Comparison of ENCODE assay signal across 8 cellular contexts in the genomic region with DNA sequence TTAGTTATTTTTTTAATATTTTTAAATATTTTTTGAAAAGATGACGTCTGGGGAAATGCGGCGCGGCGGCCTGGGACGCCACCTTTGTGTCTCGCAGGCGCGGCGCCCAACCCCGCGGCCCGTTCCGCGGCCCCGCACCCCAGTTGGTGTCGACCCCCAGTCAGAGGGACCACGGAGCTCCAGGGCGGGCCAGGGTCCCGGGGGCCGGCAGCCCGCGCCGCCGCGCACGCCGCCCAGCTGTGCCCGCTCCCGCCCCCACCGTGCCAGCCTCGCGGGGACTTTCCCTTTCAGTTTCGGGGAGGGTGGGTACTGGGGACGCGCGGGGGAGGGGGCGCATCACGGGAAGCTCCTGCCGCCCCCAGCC. TPM values are rescaled to one million over a fixed set of nuclear protein-coding genes. Genes with fewer than 3 reads are reported as not detected.
A peak's percentile ranks its signal among the peaks of the same experiment; 100 is the strongest.
DNase-seq lines count a peak whose midpoint lies in the region; ATAC-seq, FAIRE-seq and TF ChIP-seq lines count a peak whose summit lies in the region.

No MANE protein-coding gene starts in this region.

- no peaks in the 10 kb centered on the region for H3K9me3 ChIP-seq in A549
- H3K9me3 ChIP-seq in cardiac muscle cell (ENCODE audit: low read depth) = no peaks in the 10 kb centered on the region

- TF ChIP-seq CTCF in A549 (IDR thresholded peaks at IDR 0.05) = no peak
- no peak for TF ChIP-seq CTCF in cardiac muscle cell (IDR thresholded peaks at IDR 0.05; ENCODE audit: low read depth, low read length)
- TF ChIP-seq CTCF in GM13976 (IDR thresholded peaks at IDR 0.05; ENCODE audit: borderline replicate concordance, control extremely low read depth, extremely low read depth, insufficient read depth, missing control alignments) = no peak

- H3K36me3 ChIP-seq in cardiac muscle cell = no peaks in the 10 kb centered on the region

- peak overlapping the region; percentile 91 for H3K4me3 ChIP-seq in A549
- peak overlapping the region; percentile 67 for H3K4me3 ChIP-seq in cardiac muscle cell
- peak overlapping the region; percentile 95 for H3K4me3 ChIP-seq in skeletal muscle cell (ENCODE audit: low read depth, low read length)

- H3K4me1 Mint-ChIP-seq in activated T-cell treated with anti-CD3 and anti-CD28 coated beads, Interleukin-2, amount 50 U/mL, for 24 hours (ENCODE audit: low read depth) = peaks cover 26% of the 10 kb centered on the region

- no peak for ATAC-seq in A549

- in situ Hi-C loops in GM13976 (cut with MboI; ENCODE audit: low sequenced_read_pairs, unreplicated experiment) = loop anchor here (10.0 to 25.0 kb wide), 2 partner anchors 355 to 538 kb away; a partner anchor contains a TSS

- H3K36me3 Mint-ChIP-seq in activated T-cell treated with anti-CD3 and anti-CD28 coated beads, Interleukin-2, amount 50 U/mL, for 24 hours (ENCODE audit: low read depth) = no peaks in the 10 kb centered on the region

- DNase-seq in A549 (ENCODE audit: low read depth in 1 of 2, low spot score in 1 of 2) (no peak), HT-29 (ENCODE audit: low spot score) (peak; percentile 27), cardiac muscle cell (ENCODE audit: low read depth in 1 of 2, low spot score in 1 of 2) (peak in 1 of 2 donors; percentile 34), skeletal muscle cell (ENCODE audit: low read depth) (no peak), amygdala (lab: John Stamatoyannopoulos, UW) (no peak), GM13976 (ENCODE audit: low spot score) (no peak), EL (no peak)
- DNase-seq in activated T-cell treated with anti-CD3 and anti-CD28 coated beads, Interleukin-2, amount 50 U/mL, for 24 hours = peak; percentile 77

- H3K27me3 ChIP-seq in cardiac muscle cell = peaks cover 46% of the 10 kb centered on the region

- CTCF ChIA-PET in A549 (lab: Yijun Ruan, JAX) = interaction anchor here (0.7 to 8.0 kb wide), 37 partner anchors 9 to 590 kb away, joined by 3 to 262 read pairs (median 4); a partner anchor contains a TSS

- no peaks in the 10 kb centered on the region for H3K9me3 Mint-ChIP-seq in activated T-cell treated with anti-CD3 and anti-CD28 coated beads, Interleukin-2, amount 50 U/mL, for 24 hours

- peaks cover 33% of the 10 kb centered on the region for H3K27me3 Mint-ChIP-seq in activated T-cell treated with anti-CD3 and anti-CD28 coated beads, Interleukin-2, amount 50 U/mL, for 24 hours

- no peak for TF ChIP-seq POLR2A in A549 (IDR thresholded peaks at IDR 0.05; ENCODE audit: low read length)

- TF ChIP-seq EP300 in A549 (IDR thresholded peaks at IDR 0.05) = no peak

- H3K27ac Mint-ChIP-seq in activated T-cell treated with anti-CD3 and anti-CD28 coated beads, Interleukin-2, amount 50 U/mL, for 24 hours = no peak overlapping the region

- POLR2A ChIA-PET in A549 (lab: Yijun Ruan, JAX) = interaction anchor here (1.2 to 8.9 kb wide), 3 partner anchors 146 to 541 kb away, joined by 3 to 188 read pairs (median 4); a partner anchor contains a TSS

- no peak for TF ChIP-seq RAD21 in A549 (conservative IDR thresholded peaks at IDR 0.05 in 1 of 2, IDR thresholded peaks at IDR 0.05 in 1 of 2)

- WGBS in A549 (ENCODE audit: missing lambda C conversion rate) = 4% methylated on average over 16 of the region's 40 CpGs

- H3K4me3 Mint-ChIP-seq in activated T-cell treated with anti-CD3 and anti-CD28 coated beads, Interleukin-2, amount 50 U/mL, for 24 hours = peak overlapping the region; percentile 59

- H3K4me1 ChIP-seq in A549 (peaks cover 45% of the 10 kb centered on the region), cardiac muscle cell (ENCODE audit: low read depth) (peaks cover 9% of the 10 kb centered on the region)

- H3K27ac ChIP-seq in A549 (peak overlapping the region; percentile 95 to 96), cardiac muscle cell (no peak overlapping the region)

- peak overlapping the region; percentile 88 for H3K4me2 ChIP-seq in A549

- no peak for FAIRE-seq in A549 (lab: Jason Lieb, UNC)

TF ChIP-seq in A549, 52 proteins besides CTCF, POLR2A, EP300 and RAD21:
- no peak for TF ChIP-seq NR3C1 (IDR thresholded peaks at IDR 0.05)
- TF ChIP-seq, protein P1, sequence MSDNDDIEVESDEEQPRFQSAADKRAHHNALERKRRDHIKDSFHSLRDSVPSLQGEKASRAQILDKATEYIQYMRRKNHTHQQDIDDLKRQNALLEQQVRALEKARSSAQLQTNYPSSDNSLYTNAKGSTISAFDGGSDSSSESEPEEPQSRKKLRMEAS (IDR thresholded peaks at IDR 0.05) = no peak
- TF ChIP-seq CHD4 (IDR thresholded peaks at IDR 0.05; ENCODE audit: borderline replicate concordance) = no peak
- TF ChIP-seq, protein P2, sequence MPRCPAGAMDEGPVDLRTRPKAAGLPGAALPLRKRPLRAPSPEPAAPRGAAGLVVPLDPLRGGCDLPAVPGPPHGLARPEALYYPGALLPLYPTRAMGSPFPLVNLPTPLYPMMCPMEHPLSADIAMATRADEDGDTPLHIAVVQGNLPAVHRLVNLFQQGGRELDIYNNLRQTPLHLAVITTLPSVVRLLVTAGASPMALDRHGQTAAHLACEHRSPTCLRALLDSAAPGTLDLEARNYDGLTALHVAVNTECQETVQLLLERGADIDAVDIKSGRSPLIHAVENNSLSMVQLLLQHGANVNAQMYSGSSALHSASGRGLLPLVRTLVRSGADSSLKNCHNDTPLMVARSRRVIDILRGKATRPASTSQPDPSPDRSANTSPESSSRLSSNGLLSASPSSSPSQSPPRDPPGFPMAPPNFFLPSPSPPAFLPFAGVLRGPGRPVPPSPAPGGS (IDR thresholded peaks at IDR 0.05) = 0 out of 3 replicates have a peak, but pooled peaks have one; percentile 16
- TF ChIP-seq RCOR1 (IDR thresholded peaks at IDR 0.05; ENCODE audit: low read depth, low read length) = no peak
- no peak for TF ChIP-seq TP53 (CRISPR knock-in tag; IDR thresholded peaks at IDR 0.05)

RNA-seq across cellular contexts. Expression of a gene that starts 1.6 kb away (rescaled TPM):
- polyA plus RNA-seq in A549 (2011; rRNA removed) = 106 and 136 TPM in 2 replicates
- polyA plus RNA-seq in A549 (2012; cell fraction: cytosol; rRNA removed) = 219 and 249 TPM in 2 replicates
- polyA plus RNA-seq in A549 (2012; cell fraction: nucleus; rRNA removed) = 343 and 460 TPM in 2 replicates
- polyA plus RNA-seq in A549 (2017; fragmentation: RNase III; extraction: RNeasy Plus Mini Kit Qiagen cat#74134 plus additional on column Dnase treatment) = 125 to 157 TPM (median 131 TPM) in 3 replicates
- 276 and 347 TPM in 2 replicates for polyA minus RNA-seq in A549 (2011; rRNA and poly(A)+ RNA removed)
- total RNA-seq in HT-29 (2014; rRNA removed; shearing (Covaris generic)) = 134 and 151 TPM in 2 replicates
- 29.2 and 36.5 TPM in 2 replicates for total RNA-seq in cardiac muscle cell
- polyA plus RNA-seq in cardiac muscle cell = 20.1 and 41.6 TPM in 2 replicates

RNA-seq across cellular contexts. Expression of a gene that starts 32.6 kb away (rescaled TPM):
- polyA plus RNA-seq in A549 (2011; rRNA removed) (20.0 and 25.1 TPM in 2 replicates), A549 (2017; fragmentation: RNase III; extraction: RNeasy Plus Mini Kit Qiagen cat#74134 plus additional on column Dnase treatment) (27.0 to 30.3 TPM (median 29.7 TPM) in 3 replicates), cardiac muscle cell (23.0 and 31.7 TPM in 2 replicates)
- polyA plus RNA-seq in A549 (2012; cell fraction: cytosol; rRNA removed) = 27.7 TPM in 2 replicates
- polyA plus RNA-seq in A549 (2012; cell fraction: nucleus; rRNA removed) = 31.5 and 54.7 TPM in 2 replicates
- 11.0 TPM in 2 replicates for polyA minus RNA-seq in A549 (2011; rRNA and poly(A)+ RNA removed)
- 31.7 and 40.1 TPM in 2 replicates for total RNA-seq in HT-29 (2014; rRNA removed; shearing (Covaris generic))
- total RNA-seq in cardiac muscle cell = 20.2 and 26.2 TPM in 2 replicates

Comparison
In these comparisons a context has a peak if more than half of its experiments do, and no peak if none do; other contexts are left out.
1. DNase-seq: peak in HT-29 (single experiment) and activated T-cell treated with anti-CD3 and anti-CD28 coated beads, Interleukin-2, amount 50 U/mL, for 24 hours (single experiment); none in A549 (0 of 2), skeletal muscle cell (single experiment), amygdala (0 of 56), GM13976 (single experiment) and EL (single experiment).
2. Peak in every context shown above with its lines, with median percentiles within 50 percentile points of each other: H3K4me3 ChIP-seq.